8 cellular contexts compared by ENCODE assay signal in genomic region chr2:24360050-24360962, GRCh38. TPM values are rescaled to one million over a fixed set of nuclear protein-coding genes. Genes with fewer than 3 reads are reported as not detected.
DNase-seq lines count a peak whose midpoint lies in the region; ATAC-seq, FAIRE-seq and TF ChIP-seq lines count a peak whose summit lies in the region.

TSS of gene ITSN2 (minus strand) at chr2:24360536. CDS start at chr2:24328082, 32,454 bp downstream.

- peak; percentile 88 for FAIRE-seq in GM12892 (lab: Jason Lieb, UNC)

- H3K27ac Mint-ChIP-seq in T-helper 17 cell: peak within 1 kb of the TSS; percentile 96

- H3K36me3 ChIP-seq in left ventricle myocardium inferior: no peaks in the 10 kb centered on the region
- H3K36me3 ChIP-seq in psoas muscle (ENCODE audit: insufficient read depth in 1 of 2, low read depth in 1 of 2): no peaks in the 10 kb centered on the region
- H3K36me3 ChIP-seq in urinary bladder (ENCODE audit: insufficient read depth): no peaks in the 10 kb centered on the region

- WGBS in psoas muscle, 3 donors: 0 to 2% (median 1%) methylated on average over 47 to 96 of the region's 96 CpGs
- WGBS in urinary bladder: under 1% methylated on average over 96 of the region's 96 CpGs

- H3K4me3 ChIP-seq in NB4 (ENCODE audit: low read depth, low read length) (peak within 1 kb of the TSS; percentile 66), left ventricle myocardium inferior (peak within 1 kb of the TSS; percentile 93), psoas muscle (peak within 1 kb of the TSS; percentile 91), urinary bladder (ENCODE audit: low read depth, low read length) (peak within 1 kb of the TSS; percentile 95)

- no peaks in the 10 kb centered on the region for H3K27me3 ChIP-seq in left ventricle myocardium inferior (ENCODE audit: low read depth)
- H3K27me3 ChIP-seq in psoas muscle (ENCODE audit: insufficient read depth in 3 of 3, low read length in 2 of 3): no peaks in the 10 kb centered on the region

- H3K27ac ChIP-seq in left ventricle myocardium inferior (replicated peaks) (peak within 1 kb of the TSS; percentile 99), psoas muscle (peak within 1 kb of the TSS; percentile 96), urinary bladder (ENCODE audit: low read depth) (peak within 1 kb of the TSS; percentile 94)

- peak within 1 kb of the TSS; percentile 91 for H3K4me3 Mint-ChIP-seq in T-helper 17 cell

- H3K4me1 ChIP-seq in left ventricle myocardium inferior (peaks cover 51% of the 10 kb centered on the region), psoas muscle (peaks cover 31% of the 10 kb centered on the region), urinary bladder (ENCODE audit: insufficient read depth) (no peaks in the 10 kb centered on the region)

- intact Hi-C loops in left ventricle myocardium inferior (cut with micrococcal nuclease) (no loop called here), psoas muscle (cut with DNase I) (loop anchor here in 1 of 2 donors (5.0 kb wide), 1 partner anchor 53 kb away; no protein-coding TSS in a partner anchor)

- no peaks in the 10 kb centered on the region for H3K36me3 Mint-ChIP-seq in T-helper 17 cell (ENCODE audit: low read depth)

- no peaks in the 10 kb centered on the region for H3K27me3 Mint-ChIP-seq in T-helper 17 cell

- TF ChIP-seq CTCF in NB4 (IDR thresholded peaks at IDR 0.05; ENCODE audit: low read depth, low read length) (no peak), left ventricle myocardium inferior (IDR thresholded peaks at IDR 0.05; ENCODE audit: borderline replicate concordance) (no peak), psoas muscle (IDR thresholded peaks at IDR 0.05) (no peak)

- DNase-seq in GM12892 (ENCODE audit: insufficient read length) (peak; percentile 72), NB4 (ENCODE audit: low read depth) (peak; percentile 90), T-helper 17 cell (peak; percentile 73 to 76 (median 73)), amniotic stem cell (lab: John Stamatoyannopoulos, UW) (peak; percentile 32), left ventricle myocardium inferior (peak; percentile 87), psoas muscle (peak; percentile 84 to 90)

- TF ChIP-seq POLR2A in GM12892 (IDR thresholded peaks at IDR 0.05; ENCODE audit: low read depth, low read length) (peak; percentile 96), NB4 (IDR thresholded peaks at IDR 0.05; ENCODE audit: extremely low read depth, insufficient read length) (peak; percentile 58)

- H3K9me3 ChIP-seq in T-helper 17 cell (ENCODE audit: control insufficient read depth, low read length, poor library complexity, severe bottlenecking): no peaks in the 10 kb centered on the region
- no peaks in the 10 kb centered on the region for H3K9me3 ChIP-seq in left ventricle myocardium inferior (replicated peaks)
- no peaks in the 10 kb centered on the region for H3K9me3 ChIP-seq in psoas muscle

- peak; percentile 69 for ATAC-seq in HG02571 (IDR thresholded peaks at IDR 0.05; ENCODE audit: unreplicated experiment)
- peak; percentile 88 for ATAC-seq in T-helper 17 cell
- ATAC-seq in psoas muscle: peak; percentile 78 to 86 (median 82)

- peaks cover 22% of the 10 kb centered on the region for H3K4me1 Mint-ChIP-seq in T-helper 17 cell

RNA-seq across cellular contexts. Expression of gene ITSN2, which starts in this region (rescaled TPM):
- 50.7 TPM for polyA plus RNA-seq in GM12892 (2012; ENCODE audit: missing spikeins)
- total RNA-seq in T-helper 17 cell (10 to 100 TPM; 90.5 to 95.5 TPM), left ventricle myocardium inferior (24.4 TPM), psoas muscle (10 to 100 TPM; 33.5 to 71.7 (median 39.9) TPM), urinary bladder (61.3 TPM)
- polyA plus RNA-seq in psoas muscle (10 to 100 TPM; 12.2 to 15.0 (median 14.4) TPM), urinary bladder (24.7 TPM)

Comparison
In these comparisons a context has a peak if more than half of its experiments do, and no peak if none do; other contexts are left out.
1. Peak in every context shown above with its lines: DNase-seq, ATAC-seq, H3K4me3 ChIP-seq and H3K27ac ChIP-seq.
2. DNase-seq: peak in every context shown above with its lines; median percentile 90 in NB4; 87 in left ventricle myocardium inferior; 87 in psoas muscle; 73 in T-helper 17 cell; 72 in GM12892; 32 in amniotic stem cell.